ENCODE assay signal across 8 cellular contexts in genomic region chr15:90190606-90191343, GRCh38. TPM values are rescaled to one million over a fixed set of nuclear protein-coding genes. Genes with fewer than 3 reads are reported as not detected.
DNase-seq lines count a peak whose midpoint lies in the region; ATAC-seq lines count a peak whose summit lies in the region.

No MANE protein-coding gene starts in this region.

- DNase-seq in T-helper 17 cell: no peak
- DNase-seq in middle frontal gyrus (ENCODE audit: extremely low spot score, low spot score): no peak
- no peak for DNase-seq in activated naive CD4-positive, alpha-beta T cell treated with anti-CD3 and anti-CD28 coated beads, Interleukin-2, amount 50 U/mL, for 16 hours
- no peak for DNase-seq in activated effector memory CD4-positive, alpha-beta T cell treated with Interleukin-2 at 50 U/mL for 16 hours
- DNase-seq in MV-4-11 (lab: John Stamatoyannopoulos, UW): no peak

- H3K36me3 Mint-ChIP-seq in T-helper 17 cell (ENCODE audit: low read depth): no peaks in the 10 kb centered on the region

- H3K4me1 Mint-ChIP-seq in T-helper 17 cell: peaks cover 19% of the 10 kb centered on the region

- peaks cover 21 to 39% of the 10 kb centered on the region in 2 donors for H3K4me1 ChIP-seq in muscle layer of duodenum (ENCODE audit: control insufficient read depth in 1 of 2, insufficient read depth in 2 of 2, low read length in 2 of 2)

- peak overlapping the region; percentile 21 for H3K4me3 Mint-ChIP-seq in T-helper 17 cell

- no peaks in the 10 kb centered on the region for H3K9me3 ChIP-seq in T-helper 17 cell (ENCODE audit: control insufficient read depth, low read length, poor library complexity, severe bottlenecking)
- H3K9me3 ChIP-seq in muscle layer of duodenum (ENCODE audit: control insufficient read depth in 1 of 2, low read length in 2 of 2): no peaks in the 10 kb centered on the region

- peak; percentile 60 for ATAC-seq in GM18498 (IDR thresholded peaks at IDR 0.05; ENCODE audit: unreplicated experiment)
- ATAC-seq in HG02571 (IDR thresholded peaks at IDR 0.05; ENCODE audit: unreplicated experiment): peak; percentile 54
- peak; percentile 57 for ATAC-seq in T-helper 17 cell

- H3K27ac ChIP-seq in muscle layer of duodenum (ENCODE audit: low read length): peak overlapping the region; percentile 76

- H3K27me3 Mint-ChIP-seq in T-helper 17 cell: no peaks in the 10 kb centered on the region

- no peak overlapping the region for H3K4me3 ChIP-seq in muscle layer of duodenum (ENCODE audit: low read depth in 1 of 2, low read length in 2 of 2)

- H3K27me3 ChIP-seq in muscle layer of duodenum (ENCODE audit: low read depth, low read length): no peaks in the 10 kb centered on the region

- no peaks in the 10 kb centered on the region for H3K36me3 ChIP-seq in muscle layer of duodenum (ENCODE audit: control insufficient read depth in 1 of 2, insufficient read depth in 2 of 2, low read length in 2 of 2)

- H3K27ac Mint-ChIP-seq in T-helper 17 cell: no peak overlapping the region

RNA-seq across cellular contexts. Expression of gene SEMA4B, which starts 10.4 kb away (rescaled TPM):
- 10 to 100 TPM; 15.4 to 23.4 TPM for total RNA-seq in T-helper 17 cell

RNA-seq across cellular contexts. Expression of gene CIB1, which starts 43.0 kb away (rescaled TPM):
- 100 to 1,000 TPM; 166 to 183 TPM for total RNA-seq in T-helper 17 cell

RNA-seq across cellular contexts. Expression of gene GDPGP1, which starts 43.2 kb away (rescaled TPM):
- total RNA-seq in T-helper 17 cell: 1 to 10 TPM; 3.7 to 4.6 TPM

RNA-seq across cellular contexts. Expression of gene TTLL13, which starts 58.6 kb away (rescaled TPM):
- total RNA-seq in T-helper 17 cell: under 1 TPM in 1 of 2 donors, not detected in 1; 0.29 TPM
